21 cellular contexts compared by ENCODE assay signal in the genomic region with DNA sequence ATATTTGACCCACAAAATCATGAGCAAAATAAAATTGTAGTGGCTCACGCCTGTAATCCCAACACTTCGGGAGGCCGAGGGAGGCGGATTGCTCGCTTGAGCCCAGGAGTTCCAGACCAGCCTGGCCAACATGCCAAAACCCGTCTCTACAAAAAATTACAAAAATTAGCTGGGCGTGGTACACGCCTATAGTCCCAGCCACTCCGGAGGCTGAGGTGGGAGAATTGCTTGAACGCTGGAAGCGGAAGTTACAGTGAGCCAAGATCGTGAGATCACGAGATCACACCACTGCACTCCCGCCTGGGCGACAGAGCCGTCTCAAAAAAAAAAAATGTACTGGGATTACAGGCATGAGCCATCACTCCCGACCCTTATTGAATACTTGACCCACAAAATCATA.
"Had no signal": no experiment of that assay in that cellular context is flagged by ENCODE, and none has a peak within 500 bp of the region (broad histone marks: within the 10 kb centered on the region; RNA-seq: fewer than 3 reads in every experiment).

No MANE protein-coding gene starts in this region.

- DNase-seq: Karpas-422, KG1, MG63, NCI-H1048, NCI-H1105, NCI-H1417, NCI-H1436 treated with DMSO at 0.1 percent for 48 hours, NCI-H1694, NCI-H187 treated with DMSO at 0.1 percent for 48 hours, NCI-H2029 treated with DMSO at 0.1 percent for 48 hours, NCI-H2227 treated with DMSO at 0.1 percent for 48 hours, NCI-H524, NCI-H526 treated with DMSO at 0.1 percent for 48 hours, NCI-H748 treated with DMSO at 0.1 percent for 48 hours, PC-3, SHP77, SK-N-SH had no signal

- H3K27me3 ChIP-seq: MG63 had no signal

- H3K9me3 ChIP-seq: MG63, SK-N-SH had no signal

- H3K4me3 ChIP-seq: MG63 had no signal

- H3K4me2 ChIP-seq: SK-N-SH had no signal

- H3K9ac ChIP-seq: SK-N-SH had no signal

- FAIRE-seq: HTR-8/SVneo had no signal

- ATAC-seq: Panc1, PC-3 had no signal

- H3K27ac ChIP-seq: HL-60, RWPE1 had no signal
